In the genomic region with DNA sequence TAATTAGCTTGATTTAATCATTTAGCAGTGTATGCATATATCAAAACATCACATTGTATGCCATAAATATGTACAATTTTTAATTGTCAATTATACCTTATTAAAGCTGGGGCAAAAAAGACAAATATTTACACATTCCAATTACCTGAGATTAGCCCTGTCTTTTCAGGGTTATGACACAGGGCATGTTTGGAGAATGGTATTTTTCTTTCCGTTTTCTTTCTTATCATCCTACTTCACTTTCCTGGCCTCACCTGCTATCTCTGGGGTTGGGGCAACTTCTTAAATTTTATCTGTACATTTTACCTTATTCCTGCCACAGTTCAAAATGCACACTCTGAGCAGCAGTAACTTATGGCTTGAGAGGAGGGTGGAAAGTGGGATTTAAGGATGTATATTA, we compare ENCODE assay signal across 1 cellular context.
A peak's percentile ranks its signal among the peaks of the same experiment; 100 is the strongest.
TF ChIP-seq lines count a peak whose summit lies in the region.

No MANE protein-coding gene starts in this region.

TF ChIP-seq in HepG2, 621 proteins besides CTCF, POLR2A, EP300 and RAD21 (continued from another document):
- TF ChIP-seq TOE1 (CRISPR knock-in tag; IDR thresholded peaks at IDR 0.05) (no peak), SMAD1 (CRISPR knock-in tag; IDR thresholded peaks at IDR 0.05; ENCODE audit: borderline replicate concordance, low read depth) (no peak), GPN1 (CRISPR knock-in tag; IDR thresholded peaks at IDR 0.05; ENCODE audit: borderline replicate concordance) (no peak), TEAD3 (CRISPR knock-in tag; optimal IDR thresholded peaks at IDR 0.05; ENCODE audit: borderline replicate concordance) (no peak), PRPF4 (IDR thresholded peaks at IDR 0.05; ENCODE audit: low read depth, low read length, poor library complexity, severe bottlenecking) (no peak), ZNF33A (CRISPR knock-in tag; IDR thresholded peaks at IDR 0.05; ENCODE audit: borderline replicate concordance) (no peak), ZNF30 (CRISPR knock-in tag; IDR thresholded peaks at IDR 0.05) (no peak), MXI1 (IDR thresholded peaks at IDR 0.05; ENCODE audit: borderline replicate concordance, low read depth, low read length) (no peak), ARNTL (CRISPR knock-in tag; IDR thresholded peaks at IDR 0.05) (no peak), ZNF496 (CRISPR knock-in tag; IDR thresholded peaks at IDR 0.05; ENCODE audit: insufficient replicate concordance) (no peak), TCF12 (IDR thresholded peaks at IDR 0.05) (no peak), TCF12 (CRISPR knock-in tag; IDR thresholded peaks at IDR 0.05) (no peak), KAT8 (CRISPR knock-in tag; IDR thresholded peaks at IDR 0.05) (no peak), NFKBIZ (CRISPR knock-in tag; IDR thresholded peaks at IDR 0.05) (no peak), PHF21A (CRISPR knock-in tag; IDR thresholded peaks at IDR 0.05) (no peak), ZBTB20 (CRISPR knock-in tag; IDR thresholded peaks at IDR 0.05; ENCODE audit: borderline replicate concordance, low read depth) (no peak), SIX4 (CRISPR knock-in tag; IDR thresholded peaks at IDR 0.05) (no peak), TRIM24 (CRISPR knock-in tag; IDR thresholded peaks at IDR 0.05) (no peak), KAT2B (IDR thresholded peaks at IDR 0.05; ENCODE audit: borderline replicate concordance, low read depth, low read length) (no peak), ZNF251 (CRISPR knock-in tag; IDR thresholded peaks at IDR 0.05) (no peak), ZNF891 (CRISPR knock-in tag; IDR thresholded peaks at IDR 0.05) (no peak), ZNF282 (IDR thresholded peaks at IDR 0.05; ENCODE audit: partially characterized antibody) (no peak), FOXA1 (IDR thresholded peaks at IDR 0.05) (no peak), FOXA1 (CRISPR knock-in tag; IDR thresholded peaks at IDR 0.05) (0 out of 2 replicates have a peak, but pooled peaks have one; percentile 13), SOX5 (CRISPR knock-in tag; IDR thresholded peaks at IDR 0.05; ENCODE audit: borderline replicate concordance) (peak; percentile 36; the same call in 1 of the 2 replicates), BCL6 (CRISPR knock-in tag; IDR thresholded peaks at IDR 0.05) (0 out of 2 replicates have a peak, but pooled peaks have one; percentile 18), ZSCAN9 (CRISPR knock-in tag; IDR thresholded peaks at IDR 0.05; ENCODE audit: borderline replicate concordance) (no peak)
- TF ChIP-seq, protein P1, sequence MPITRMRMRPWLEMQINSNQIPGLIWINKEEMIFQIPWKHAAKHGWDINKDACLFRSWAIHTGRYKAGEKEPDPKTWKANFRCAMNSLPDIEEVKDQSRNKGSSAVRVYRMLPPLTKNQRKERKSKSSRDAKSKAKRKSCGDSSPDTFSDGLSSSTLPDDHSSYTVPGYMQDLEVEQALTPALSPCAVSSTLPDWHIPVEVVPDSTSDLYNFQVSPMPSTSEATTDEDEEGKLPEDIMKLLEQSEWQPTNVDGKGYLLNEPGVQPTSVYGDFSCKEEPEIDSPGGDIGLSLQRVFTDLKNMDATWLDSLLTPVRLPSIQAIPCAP (CRISPR knock-in tag; IDR thresholded peaks at IDR 0.05; ENCODE audit: low read depth), result no peak
- TF ChIP-seq, protein P2, sequence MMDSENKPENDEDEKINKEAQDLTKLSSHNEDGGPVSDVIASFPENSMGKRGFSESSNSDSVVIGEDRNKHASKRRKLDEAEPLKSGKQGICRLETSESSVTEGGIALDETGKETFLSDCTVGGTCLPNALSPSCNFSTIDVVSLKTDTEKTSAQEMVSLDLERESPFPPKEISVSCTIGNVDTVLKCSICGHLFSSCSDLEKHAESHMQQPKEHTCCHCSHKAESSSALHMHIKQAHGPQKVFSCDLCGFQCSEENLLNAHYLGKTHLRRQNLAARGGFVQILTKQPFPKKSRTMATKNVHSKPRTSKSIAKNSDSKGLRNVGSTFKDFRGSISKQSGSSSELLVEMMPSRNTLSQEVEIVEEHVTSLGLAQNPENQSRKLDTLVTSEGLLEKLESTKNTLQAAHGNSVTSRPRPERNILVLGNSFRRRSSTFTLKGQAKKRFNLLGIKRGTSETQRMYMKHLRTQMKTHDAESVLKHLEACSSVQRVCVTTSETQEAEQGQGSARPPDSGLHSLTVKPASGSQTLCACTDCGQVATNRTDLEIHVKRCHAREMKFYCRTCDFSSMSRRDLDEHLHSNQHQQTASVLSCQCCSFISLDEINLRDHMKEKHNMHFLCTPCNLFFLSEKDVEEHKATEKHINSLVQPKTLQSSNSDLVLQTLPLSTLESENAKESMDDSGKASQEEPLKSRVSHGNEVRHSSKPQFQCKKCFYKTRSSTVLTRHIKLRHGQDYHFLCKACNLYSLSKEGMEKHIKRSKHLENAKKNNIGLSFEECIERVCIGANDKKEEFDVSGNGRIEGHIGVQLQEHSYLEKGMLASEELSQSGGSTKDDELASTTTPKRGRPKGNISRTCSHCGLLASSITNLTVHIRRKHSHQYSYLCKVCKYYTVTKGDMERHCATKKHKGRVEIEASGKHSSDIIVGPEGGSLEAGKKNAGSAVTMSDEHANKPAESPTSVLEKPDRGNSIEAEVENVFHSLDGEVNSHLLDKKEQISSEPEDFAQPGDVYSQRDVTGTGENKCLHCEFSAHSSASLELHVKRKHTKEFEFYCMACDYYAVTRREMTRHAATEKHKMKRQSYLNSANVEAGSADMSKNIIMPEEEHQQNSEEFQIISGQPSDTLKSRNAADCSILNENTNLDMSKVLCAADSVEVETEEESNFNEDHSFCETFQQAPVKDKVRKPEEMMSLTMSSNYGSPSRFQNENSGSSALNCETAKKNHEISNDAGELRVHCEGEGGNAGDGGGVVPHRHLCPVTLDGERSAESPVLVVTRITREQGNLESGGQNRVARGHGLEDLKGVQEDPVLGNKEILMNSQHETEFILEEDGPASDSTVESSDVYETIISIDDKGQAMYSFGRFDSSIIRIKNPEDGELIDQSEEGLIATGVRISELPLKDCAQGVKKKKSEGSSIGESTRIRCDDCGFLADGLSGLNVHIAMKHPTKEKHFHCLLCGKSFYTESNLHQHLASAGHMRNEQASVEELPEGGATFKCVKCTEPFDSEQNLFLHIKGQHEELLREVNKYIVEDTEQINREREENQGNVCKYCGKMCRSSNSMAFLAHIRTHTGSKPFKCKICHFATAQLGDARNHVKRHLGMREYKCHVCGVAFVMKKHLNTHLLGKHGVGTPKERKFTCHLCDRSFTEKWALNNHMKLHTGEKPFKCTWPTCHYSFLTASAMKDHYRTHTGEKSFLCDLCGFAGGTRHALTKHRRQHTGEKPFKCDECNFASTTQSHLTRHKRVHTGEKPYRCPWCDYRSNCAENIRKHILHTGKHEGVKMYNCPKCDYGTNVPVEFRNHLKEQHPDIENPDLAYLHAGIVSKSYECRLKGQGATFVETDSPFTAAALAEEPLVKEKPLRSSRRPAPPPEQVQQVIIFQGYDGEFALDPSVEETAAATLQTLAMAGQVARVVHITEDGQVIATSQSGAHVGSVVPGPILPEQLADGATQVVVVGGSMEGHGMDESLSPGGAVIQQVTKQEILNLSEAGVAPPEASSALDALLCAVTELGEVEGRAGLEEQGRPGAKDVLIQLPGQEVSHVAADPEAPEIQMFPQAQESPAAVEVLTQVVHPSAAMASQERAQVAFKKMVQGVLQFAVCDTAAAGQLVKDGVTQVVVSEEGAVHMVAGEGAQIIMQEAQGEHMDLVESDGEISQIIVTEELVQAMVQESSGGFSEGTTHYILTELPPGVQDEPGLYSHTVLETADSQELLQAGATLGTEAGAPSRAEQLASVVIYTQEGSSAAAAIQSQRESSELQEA (CRISPR knock-in tag; IDR thresholded peaks at IDR 0.05; ENCODE audit: not compliant biosample characterization), result no peak
- TF ChIP-seq, protein P3, sequence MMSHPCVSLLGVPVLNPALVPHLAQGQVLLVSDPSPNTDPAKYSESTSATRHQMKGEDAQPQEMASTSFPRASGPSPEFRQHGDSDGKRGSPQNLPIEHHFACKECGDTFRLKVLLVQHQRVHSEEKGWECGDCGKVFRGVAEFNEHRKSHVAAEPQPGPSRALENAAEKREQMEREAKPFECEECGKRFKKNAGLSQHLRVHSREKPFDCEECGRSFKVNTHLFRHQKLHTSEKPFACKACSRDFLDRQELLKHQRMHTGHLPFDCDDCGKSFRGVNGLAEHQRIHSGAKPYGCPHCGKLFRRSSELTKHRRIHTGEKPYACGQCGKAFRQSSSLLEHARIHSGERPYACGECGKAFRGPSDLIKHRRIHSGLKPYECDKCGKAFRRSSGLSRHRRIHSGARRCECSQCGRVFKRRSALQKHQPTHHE (CRISPR knock-in tag; IDR thresholded peaks at IDR 0.05; ENCODE audit: borderline replicate concordance), result no peak
- TF ChIP-seq, protein P4, sequence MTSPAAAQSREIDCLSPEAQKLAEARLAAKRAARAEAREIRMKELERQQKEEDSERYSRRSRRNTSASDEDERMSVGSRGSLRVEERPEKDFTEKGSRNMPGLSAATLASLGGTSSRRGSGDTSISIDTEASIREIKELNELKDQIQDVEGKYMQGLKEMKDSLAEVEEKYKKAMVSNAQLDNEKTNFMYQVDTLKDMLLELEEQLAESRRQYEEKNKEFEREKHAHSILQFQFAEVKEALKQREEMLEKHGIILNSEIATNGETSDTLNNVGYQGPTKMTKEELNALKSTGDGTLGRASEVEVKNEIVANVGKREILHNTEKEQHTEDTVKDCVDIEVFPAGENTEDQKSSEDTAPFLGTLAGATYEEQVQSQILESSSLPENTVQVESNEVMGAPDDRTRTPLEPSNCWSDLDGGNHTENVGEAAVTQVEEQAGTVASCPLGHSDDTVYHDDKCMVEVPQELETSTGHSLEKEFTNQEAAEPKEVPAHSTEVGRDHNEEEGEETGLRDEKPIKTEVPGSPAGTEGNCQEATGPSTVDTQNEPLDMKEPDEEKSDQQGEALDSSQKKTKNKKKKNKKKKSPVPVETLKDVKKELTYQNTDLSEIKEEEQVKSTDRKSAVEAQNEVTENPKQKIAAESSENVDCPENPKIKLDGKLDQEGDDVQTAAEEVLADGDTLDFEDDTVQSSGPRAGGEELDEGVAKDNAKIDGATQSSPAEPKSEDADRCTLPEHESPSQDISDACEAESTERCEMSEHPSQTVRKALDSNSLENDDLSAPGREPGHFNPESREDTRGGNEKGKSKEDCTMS (CRISPR knock-in tag; conservative IDR thresholded peaks at IDR 0.05), result no peak
- TF ChIP-seq, protein P5, sequence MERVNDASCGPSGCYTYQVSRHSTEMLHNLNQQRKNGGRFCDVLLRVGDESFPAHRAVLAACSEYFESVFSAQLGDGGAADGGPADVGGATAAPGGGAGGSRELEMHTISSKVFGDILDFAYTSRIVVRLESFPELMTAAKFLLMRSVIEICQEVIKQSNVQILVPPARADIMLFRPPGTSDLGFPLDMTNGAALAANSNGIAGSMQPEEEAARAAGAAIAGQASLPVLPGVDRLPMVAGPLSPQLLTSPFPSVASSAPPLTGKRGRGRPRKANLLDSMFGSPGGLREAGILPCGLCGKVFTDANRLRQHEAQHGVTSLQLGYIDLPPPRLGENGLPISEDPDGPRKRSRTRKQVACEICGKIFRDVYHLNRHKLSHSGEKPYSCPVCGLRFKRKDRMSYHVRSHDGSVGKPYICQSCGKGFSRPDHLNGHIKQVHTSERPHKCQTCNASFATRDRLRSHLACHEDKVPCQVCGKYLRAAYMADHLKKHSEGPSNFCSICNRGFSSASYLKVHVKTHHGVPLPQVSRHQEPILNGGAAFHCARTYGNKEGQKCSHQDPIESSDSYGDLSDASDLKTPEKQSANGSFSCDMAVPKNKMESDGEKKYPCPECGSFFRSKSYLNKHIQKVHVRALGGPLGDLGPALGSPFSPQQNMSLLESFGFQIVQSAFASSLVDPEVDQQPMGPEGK (CRISPR knock-in tag; IDR thresholded peaks at IDR 0.05), result 0 out of 2 replicates have a peak, but pooled peaks have one; percentile 5
- TF ChIP-seq, protein P6, sequence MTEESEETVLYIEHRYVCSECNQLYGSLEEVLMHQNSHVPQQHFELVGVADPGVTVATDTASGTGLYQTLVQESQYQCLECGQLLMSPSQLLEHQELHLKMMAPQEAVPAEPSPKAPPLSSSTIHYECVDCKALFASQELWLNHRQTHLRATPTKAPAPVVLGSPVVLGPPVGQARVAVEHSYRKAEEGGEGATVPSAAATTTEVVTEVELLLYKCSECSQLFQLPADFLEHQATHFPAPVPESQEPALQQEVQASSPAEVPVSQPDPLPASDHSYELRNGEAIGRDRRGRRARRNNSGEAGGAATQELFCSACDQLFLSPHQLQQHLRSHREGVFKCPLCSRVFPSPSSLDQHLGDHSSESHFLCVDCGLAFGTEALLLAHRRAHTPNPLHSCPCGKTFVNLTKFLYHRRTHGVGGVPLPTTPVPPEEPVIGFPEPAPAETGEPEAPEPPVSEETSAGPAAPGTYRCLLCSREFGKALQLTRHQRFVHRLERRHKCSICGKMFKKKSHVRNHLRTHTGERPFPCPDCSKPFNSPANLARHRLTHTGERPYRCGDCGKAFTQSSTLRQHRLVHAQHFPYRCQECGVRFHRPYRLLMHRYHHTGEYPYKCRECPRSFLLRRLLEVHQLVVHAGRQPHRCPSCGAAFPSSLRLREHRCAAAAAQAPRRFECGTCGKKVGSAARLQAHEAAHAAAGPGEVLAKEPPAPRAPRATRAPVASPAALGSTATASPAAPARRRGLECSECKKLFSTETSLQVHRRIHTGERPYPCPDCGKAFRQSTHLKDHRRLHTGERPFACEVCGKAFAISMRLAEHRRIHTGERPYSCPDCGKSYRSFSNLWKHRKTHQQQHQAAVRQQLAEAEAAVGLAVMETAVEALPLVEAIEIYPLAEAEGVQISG (CRISPR knock-in tag; IDR thresholded peaks at IDR 0.05), result no peak
- TF ChIP-seq, protein P7, sequence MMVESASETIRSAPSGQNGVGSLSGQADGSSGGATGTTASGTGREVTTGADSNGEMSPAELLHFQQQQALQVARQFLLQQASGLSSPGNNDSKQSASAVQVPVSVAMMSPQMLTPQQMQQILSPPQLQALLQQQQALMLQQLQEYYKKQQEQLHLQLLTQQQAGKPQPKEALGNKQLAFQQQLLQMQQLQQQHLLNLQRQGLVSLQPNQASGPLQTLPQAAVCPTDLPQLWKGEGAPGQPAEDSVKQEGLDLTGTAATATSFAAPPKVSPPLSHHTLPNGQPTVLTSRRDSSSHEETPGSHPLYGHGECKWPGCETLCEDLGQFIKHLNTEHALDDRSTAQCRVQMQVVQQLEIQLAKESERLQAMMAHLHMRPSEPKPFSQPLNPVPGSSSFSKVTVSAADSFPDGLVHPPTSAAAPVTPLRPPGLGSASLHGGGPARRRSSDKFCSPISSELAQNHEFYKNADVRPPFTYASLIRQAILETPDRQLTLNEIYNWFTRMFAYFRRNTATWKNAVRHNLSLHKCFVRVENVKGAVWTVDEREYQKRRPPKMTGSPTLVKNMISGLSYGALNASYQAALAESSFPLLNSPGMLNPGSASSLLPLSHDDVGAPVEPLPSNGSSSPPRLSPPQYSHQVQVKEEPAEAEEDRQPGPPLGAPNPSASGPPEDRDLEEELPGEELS (CRISPR knock-in tag; IDR thresholded peaks at IDR 0.05), result no peak
- TF ChIP-seq, protein P8, sequence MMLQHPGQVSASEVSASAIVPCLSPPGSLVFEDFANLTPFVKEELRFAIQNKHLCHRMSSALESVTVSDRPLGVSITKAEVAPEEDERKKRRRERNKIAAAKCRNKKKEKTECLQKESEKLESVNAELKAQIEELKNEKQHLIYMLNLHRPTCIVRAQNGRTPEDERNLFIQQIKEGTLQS (CRISPR knock-in tag; IDR thresholded peaks at IDR 0.05), result no peak
